In genomic region chr17:77214743-77215142, GRCh38 we compare ENCODE assay signal across 8 cellular contexts.
DNase-seq lines count a peak whose midpoint lies in the region; ATAC-seq, FAIRE-seq and TF ChIP-seq lines count a peak whose summit lies in the region.

No MANE protein-coding gene starts in this region.

- no peak overlapping the region for H2BK12ac ChIP-seq in H1 (ENCODE audit: low read depth, low read length)

- no peak overlapping the region for H2AK5ac ChIP-seq in H1 (ENCODE audit: low read depth, low read length)

- no peak for TF ChIP-seq POLR2A in Peyer's patch (IDR thresholded peaks at IDR 0.05)
- TF ChIP-seq POLR2A in H1 (IDR thresholded peaks at IDR 0.05; ENCODE audit: control extremely low read depth in 1 of 2, low read depth in 2 of 2, low read length in 2 of 2): no peak

- TF ChIP-seq CTCF in AG04449 (IDR thresholded peaks at IDR 0.05; ENCODE audit: insufficient read depth, low read length, missing control alignments) (peak; percentile 67), GM10248 (IDR thresholded peaks at IDR 0.05; ENCODE audit: control extremely low read depth, extremely low read depth, low read depth, missing control alignments) (peak; percentile 31), Peyer's patch (IDR thresholded peaks at IDR 0.05) (peak in 4 of 6 experiments; percentile 15 to 78 (median 65)), H1 (IDR thresholded peaks at IDR 0.05; ENCODE audit: control extremely low read depth in 1 of 3, insufficient read depth in 1 of 3, low read depth in 1 of 3, low read length in 3 of 3) (peak; percentile 87 to 99 (median 95))

- peak; percentile 67 to 77 for TF ChIP-seq RAD21 in H1 (IDR thresholded peaks at IDR 0.05 in 1 of 2, conservative IDR thresholded peaks at IDR 0.05 in 1 of 2; ENCODE audit: low read depth in 2 of 2, low read length in 2 of 2)

- ATAC-seq in HG02798 (IDR thresholded peaks at IDR 0.05; ENCODE audit: poor library complexity, unreplicated experiment) (no peak), HG03354 (IDR thresholded peaks at IDR 0.05; ENCODE audit: poor library complexity, severe bottlenecking, unreplicated experiment) (no peak)

- H4K20me1 ChIP-seq in H1 (replicated peaks in 1 of 2; ENCODE audit: control insufficient read depth in 1 of 2, insufficient read depth in 2 of 2, low read length in 2 of 2): peaks cover 0 to 10% of the 10 kb centered on the region in 2 experiments

- CTCF ChIA-PET in AG04449 (lab: Yijun Ruan, JAX) (interaction anchor here (0.7 to 1.4 kb wide), 5 partner anchors 13 to 128 kb away, joined by 3 to 5 read pairs (median 4); no protein-coding TSS in a partner anchor), GM10248 (lab: Yijun Ruan, JAX) (interaction anchor here (0.9 kb wide), 1 partner anchor 20 kb away, joined by 4 read pairs; no protein-coding TSS in a partner anchor), H1 (lab: Charles Lee; ENCODE audit: partially characterized antibody) (interaction anchor here (0.6 to 5.7 kb wide), 38 partner anchors 8 to 428 kb away, joined by 3 to 31 read pairs (median 4); no protein-coding TSS in a partner anchor)

- no peak overlapping the region for H4K8ac ChIP-seq in H1 (ENCODE audit: extremely low read depth, insufficient read depth, low read length)

- POLR2A ChIA-PET in AG04449 (lab: Yijun Ruan, JAX) (no interaction called here), GM10248 (lab: Yijun Ruan, JAX) (no interaction called here), H1 (lab: Charles Lee; ENCODE audit: partially characterized antibody) (interaction anchor here (1.0 to 1.4 kb wide), 3 partner anchors 112 to 126 kb away, joined by 3 to 10 read pairs (median 3); no protein-coding TSS in a partner anchor)

- no peak overlapping the region for H2BK20ac ChIP-seq in H1 (ENCODE audit: low read length)

- H3K18ac ChIP-seq in H1 (ENCODE audit: extremely low read depth, low read length): no peak overlapping the region

- H2AFZ ChIP-seq in H1 (ENCODE audit: low read length): no peak overlapping the region

- TF ChIP-seq EP300 in H1 (IDR thresholded peaks at IDR 0.05; ENCODE audit: borderline replicate concordance in 1 of 2, low read depth in 2 of 2, low read length in 2 of 2): no peak

- H4K5ac ChIP-seq in H1 (ENCODE audit: insufficient read length, low read depth, low read length): no peak overlapping the region

- H3K9me3 ChIP-seq in Peyer's patch (no peaks in the 10 kb centered on the region), H1 (ENCODE audit: insufficient read depth in 2 of 2, low read depth in 1 of 2, low read length in 1 of 2) (no peaks in the 10 kb centered on the region)

- peaks cover 4% of the 10 kb centered on the region; the same call in 1 of the 2 replicates for H3K23me2 ChIP-seq in H1 (ENCODE audit: low read depth, low read length)

- H2BK5ac ChIP-seq in H1 (ENCODE audit: low read depth, low read length): no peak overlapping the region

- no peak for FAIRE-seq in H1 (lab: Jason Lieb, UNC)

- no peak overlapping the region; a peak in 1 of 7 replicates for H3K9ac ChIP-seq in H1 (replicated peaks in 1 of 4; ENCODE audit: extremely low read depth in 1 of 4, low read depth in 3 of 4, low read length in 3 of 4)

- H3K79me1 ChIP-seq in H1 (ENCODE audit: low read depth, low read length): no peaks in the 10 kb centered on the region

- no peak overlapping the region for H2BK120ac ChIP-seq in H1 (replicated peaks; ENCODE audit: low read depth, low read length)

- H3K27ac ChIP-seq in Peyer's patch: no peak overlapping the region
- no peak overlapping the region for H3K27ac ChIP-seq in H1 (ENCODE audit: low read depth, low read length)

- H3K4ac ChIP-seq in H1 (replicated peaks; ENCODE audit: insufficient read length, low read depth, low read length): no peak overlapping the region

- no peaks in the 10 kb centered on the region for H3K79me2 ChIP-seq in H1 (ENCODE audit: control insufficient read depth in 1 of 2, insufficient read depth in 2 of 2, low read length in 2 of 2)

- H3K4me1 ChIP-seq in Peyer's patch (peaks cover 0 to 11% (median 0%) of the 10 kb centered on the region in 4 donors), H1 (replicated peaks in 1 of 4; ENCODE audit: control insufficient read depth in 3 of 4, insufficient read depth in 4 of 4, low read length in 3 of 4) (no peaks in the 10 kb centered on the region; a peak in 1 of 7 replicates)

- no peak for DNase-seq in AG04449 (ENCODE audit: low read depth, low spot score)
- DNase-seq in GM10248 (ENCODE audit: extremely low spot score): no peak
- peak in 2 of 3 donors; percentile 49 to 57 for DNase-seq in Peyer's patch
- peak; percentile 27 to 63 for DNase-seq in H1 (ENCODE audit: low read depth in 1 of 2, low spot score in 2 of 2)
- peak; percentile 28 for DNase-seq in mucosa of gallbladder (ENCODE audit: low spot score)
- DNase-seq in stimulated activated CD4-positive, alpha-beta T cell treated with anti-CD3 and anti-CD28 coated beads, Interleukin-4, amount 100 ng/mL, for 1 hour: no peak

- H3K14ac ChIP-seq in H1 (ENCODE audit: insufficient read length): no peak overlapping the region

- H2BK15ac ChIP-seq in H1 (ENCODE audit: low read length): no peak overlapping the region

- H3K27me3 ChIP-seq in Peyer's patch (no peaks in the 10 kb centered on the region), H1 (replicated peaks in 1 of 4; ENCODE audit: control insufficient read depth in 3 of 4, extremely low read depth in 1 of 4, insufficient read depth in 3 of 4, low read length in 3 of 4) (no peaks in the 10 kb centered on the region)

- H3K23ac ChIP-seq in H1 (ENCODE audit: insufficient read length): no peak overlapping the region

- H3K36me3 ChIP-seq in Peyer's patch (peaks cover 0 to 76% (median 0%) of the 10 kb centered on the region in 3 donors), H1 (ENCODE audit: control insufficient read depth in 2 of 4, insufficient read depth in 4 of 4, low read length in 3 of 4) (peaks cover 9 to 34% (median 28%) of the 10 kb centered on the region in 4 experiments)

- H4K91ac ChIP-seq in H1 (replicated peaks; ENCODE audit: insufficient read length, low read length): no peak overlapping the region

- no peak overlapping the region for H3K56ac ChIP-seq in H1 (replicated peaks; ENCODE audit: insufficient read length, low read depth, low read length)

- H3K4me2 ChIP-seq in H1 (ENCODE audit: insufficient read depth in 1 of 2, low read depth in 2 of 2, low read length in 2 of 2): no peak overlapping the region

- H3K4me3 ChIP-seq in AG04449 (ENCODE audit: low read depth, low read length) (no peak overlapping the region), Peyer's patch (no peak overlapping the region), H1 (ENCODE audit: extremely low read depth in 1 of 4, insufficient read depth in 2 of 4, low read depth in 3 of 4, low read length in 4 of 4) (no peak overlapping the region)

- WGBS in H1 (ENCODE audit: extremely low coverage in 1 of 2, insufficient coverage in 1 of 2, insufficient read length in 1 of 2, insufficient replicate concordance in 2 of 2, low coverage in 1 of 2, low lambda C conversion rate in 2 of 2, missing lambda C conversion rate in 1 of 2), 2 experiments: 82% methylated on average over 11 of the region's 11 CpGs; no CpG with 5 or more reads in 1 of the 2 experiments

TF ChIP-seq in H1, 55 proteins besides CTCF, POLR2A, EP300 and RAD21:
- TF ChIP-seq YY1 (IDR thresholded peaks at IDR 0.05; ENCODE audit: low read depth, low read length) (no peak), TEAD4 (IDR thresholded peaks at IDR 0.05; ENCODE audit: low read depth, low read length) (no peak), CBX8 (IDR thresholded peaks at IDR 0.05; ENCODE audit: borderline replicate concordance, low read depth, low read length) (no peak), NRF1 (IDR thresholded peaks at IDR 0.05; ENCODE audit: low read depth, low read length) (no peak), JUN (IDR thresholded peaks at IDR 0.05; ENCODE audit: low read depth, low read length) (no peak), CHD2 (IDR thresholded peaks at IDR 0.05; ENCODE audit: low read length) (no peak), BRCA1 (IDR thresholded peaks at IDR 0.05; ENCODE audit: low read depth, low read length) (no peak), CREB1 (IDR thresholded peaks at IDR 0.05) (no peak)

Comparison
In these comparisons a context has a peak if more than half of its experiments do, and no peak if none do; other contexts are left out.
1. DNase-seq: peak in Peyer's patch (2 of 3), H1 (2 of 2) and mucosa of gallbladder (single experiment); none in AG04449 (single experiment), GM10248 (single experiment) and stimulated activated CD4-positive, alpha-beta T cell treated with anti-CD3 and anti-CD28 coated beads, Interleukin-4, amount 100 ng/mL, for 1 hour (single experiment).
2. CTCF ChIP-seq: peak in every context shown above with its lines; median percentile 95 in H1; 67 in AG04449; 65 in Peyer's patch; 31 in GM10248.